In genomic region chr7:32670626-32671025, GRCh38 we compare ENCODE assay signal across 7 cellular contexts.
DNase-seq lines count a peak whose midpoint lies in the region; TF ChIP-seq lines count a peak whose summit lies in the region.
"Not testable (repeated sequence)": the region's sequence is repeated elsewhere in the genome, so short reads cannot be mapped to it uniquely, and the experiment has no call there.

No MANE protein-coding gene starts in this region.

- WGBS in SK-N-SH (ENCODE audit: low lambda C conversion rate) = 81% methylated on average over 7 of the region's 7 CpGs
- WGBS in mesenchymal stem cell = 59% methylated on average over 2 of the region's 7 CpGs

- H3K18ac ChIP-seq in mesenchymal stem cell (ENCODE audit: low read depth in 1 of 2, low read length in 2 of 2) = peak overlapping the region in 1 of 2 experiments; percentile 24

- peak overlapping the region; percentile 51 to 95; a peak in 3 of 4 replicates for H3K27ac ChIP-seq in SK-N-SH (ENCODE audit: low read depth in 2 of 2, low read length in 1 of 2)
- peak overlapping the region; percentile 69 for H3K27ac ChIP-seq in colonic mucosa
- peak overlapping the region; percentile 92 for H3K27ac ChIP-seq in mesenchymal stem cell (ENCODE audit: low read length, poor library complexity, severe bottlenecking)

- H2BK12ac ChIP-seq in mesenchymal stem cell (ENCODE audit: low read length in 2 of 2) = not testable (repeated sequence)

- not testable (repeated sequence) for H2BK120ac ChIP-seq in mesenchymal stem cell (ENCODE audit: low read depth, low read length)

- H4K8ac ChIP-seq in mesenchymal stem cell (ENCODE audit: low read length) = not testable (repeated sequence)

- H3K23ac ChIP-seq in mesenchymal stem cell (ENCODE audit: low read length in 2 of 2) = not testable (repeated sequence)

- TF ChIP-seq CTCF in SK-N-SH (IDR thresholded peaks at IDR 0.05); colonic mucosa (IDR thresholded peaks at IDR 0.05); progenitor cell of endocrine pancreas (IDR thresholded peaks at IDR 0.05; ENCODE audit: unreplicated experiment): not testable (repeated sequence)

- peak overlapping the region; percentile 14 for H3K27ac Mint-ChIP-seq in progenitor cell of endocrine pancreas

- POLR2A ChIA-PET in SK-N-SH (lab: Yijun Ruan, JAX) = not testable (repeated sequence)

- H3K9ac ChIP-seq in SK-N-SH; colonic mucosa (ENCODE audit: low read depth in 2 of 2, low read length in 2 of 2); mesenchymal stem cell (ENCODE audit: low read length): not testable (repeated sequence)

- H3K36me3 Mint-ChIP-seq in progenitor cell of endocrine pancreas (ENCODE audit: insufficient read depth) = peaks cover 17% of the 10 kb centered on the region

- not testable (repeated sequence) for H3K27me3 Mint-ChIP-seq in progenitor cell of endocrine pancreas

- H3K79me2 ChIP-seq in SK-N-SH (ENCODE audit: insufficient read depth) = not testable (repeated sequence)

- not testable (repeated sequence) for H3K4me3 ChIP-seq in SK-N-SH (ENCODE audit: low read depth in 2 of 2, low read length in 1 of 2); colonic mucosa; mesenchymal stem cell (ENCODE audit: insufficient read depth in 1 of 2, low read depth in 1 of 2, low read length in 2 of 2)

- H3K14ac ChIP-seq in mesenchymal stem cell (ENCODE audit: low read length in 2 of 2) = not testable (repeated sequence)

- H3K9me3 ChIP-seq in SK-N-SH; colonic mucosa; mesenchymal stem cell (ENCODE audit: control insufficient read depth, low read length): not testable (repeated sequence)

- H3K4me2 ChIP-seq in SK-N-SH (peak overlapping the region; percentile 60; the same call in 1 of the 2 replicates), mesenchymal stem cell (ENCODE audit: low read length, poor library complexity, severe bottlenecking) (peak overlapping the region; percentile 11)

- not testable (repeated sequence) for H4K20me1 ChIP-seq in SK-N-SH (ENCODE audit: insufficient read depth)

- not testable (repeated sequence) for H3K79me1 ChIP-seq in mesenchymal stem cell (replicated peaks; ENCODE audit: low read length, poor library complexity, severe bottlenecking)

- H3K9me2 ChIP-seq in SK-N-SH = not testable (repeated sequence)

- not testable (repeated sequence) for H3K27me3 ChIP-seq in SK-N-SH (ENCODE audit: insufficient read depth); colonic mucosa; mesenchymal stem cell (ENCODE audit: control insufficient read depth in 1 of 2, insufficient read depth in 1 of 2, low read length in 2 of 2)

- not testable (repeated sequence) for TF ChIP-seq EP300 in SK-N-SH (IDR thresholded peaks at IDR 0.05; ENCODE audit: borderline replicate concordance in 1 of 2, low read depth in 1 of 2, low read length in 1 of 2)

- H2BK5ac ChIP-seq in mesenchymal stem cell (ENCODE audit: low read depth, low read length, poor library complexity, severe bottlenecking) = peak overlapping the region; percentile 14

- H3K4me1 ChIP-seq in SK-N-SH (ENCODE audit: control insufficient read depth in 1 of 2, insufficient read depth in 2 of 2, low read depth in 1 of 2, low read length in 1 of 2) = peaks cover 4 to 16% of the 10 kb centered on the region in 2 experiments; a peak in 2 of 4 replicates
- H3K4me1 ChIP-seq in colonic mucosa; mesenchymal stem cell (ENCODE audit: control insufficient read depth, insufficient read depth, low read depth, low read length): not testable (repeated sequence)

- peak; percentile 73 for DNase-seq in COLO668 (lab: John Stamatoyannopoulos, UW; ENCODE audit: unreplicated experiment)
- peak; percentile 53 for DNase-seq in HK-2 (ENCODE audit: unreplicated experiment)
- peak; percentile 31 for DNase-seq in NCI-H510A (lab: John Stamatoyannopoulos, UW)
- DNase-seq in SK-N-SH; colonic mucosa; progenitor cell of endocrine pancreas (ENCODE audit: low spot score, unreplicated experiment): not testable (repeated sequence)
- DNase-seq in mesenchymal stem cell = peak; percentile 20

- intact Hi-C loops in colonic mucosa (cut with DNase I) = not testable (repeated sequence)

- peak overlapping the region; percentile 28 for H2BK15ac ChIP-seq in mesenchymal stem cell (ENCODE audit: low read depth, poor library complexity, severe bottlenecking)

- not testable (repeated sequence) for TF ChIP-seq RAD21 in SK-N-SH (IDR thresholded peaks at IDR 0.05; ENCODE audit: low read length)

- peaks cover 35% of the 10 kb centered on the region for H3F3A ChIP-seq in SK-N-SH (replicated peaks; ENCODE audit: insufficient read depth)

- not testable (repeated sequence) for H3K4me3 Mint-ChIP-seq in progenitor cell of endocrine pancreas (ENCODE audit: low read depth)

- H2AFZ ChIP-seq in SK-N-SH (ENCODE audit: low read depth); mesenchymal stem cell (ENCODE audit: low read depth, low read length): not testable (repeated sequence)

- H4K91ac ChIP-seq in mesenchymal stem cell (ENCODE audit: low read length) = not testable (repeated sequence)

- peaks cover 0 to 10% of the 10 kb centered on the region in 2 experiments for H3K36me3 ChIP-seq in SK-N-SH (replicated peaks in 1 of 2; ENCODE audit: control insufficient read depth in 1 of 2, insufficient read depth in 2 of 2, low read length in 1 of 2)
- H3K36me3 ChIP-seq in colonic mucosa; mesenchymal stem cell (ENCODE audit: control insufficient read depth in 1 of 2, insufficient read depth in 2 of 2, low read depth in 1 of 2, low read length in 2 of 2): not testable (repeated sequence)

- H3K4me1 Mint-ChIP-seq in progenitor cell of endocrine pancreas (ENCODE audit: low read depth) = not testable (repeated sequence)

- CTCF ChIA-PET in SK-N-SH (lab: Yijun Ruan, JAX) = not testable (repeated sequence)

- H3K9me3 Mint-ChIP-seq in progenitor cell of endocrine pancreas (ENCODE audit: low read depth) = peaks cover 12% of the 10 kb centered on the region

- not testable (repeated sequence) for H3K4ac ChIP-seq in mesenchymal stem cell (ENCODE audit: low read depth in 1 of 2, low read length in 2 of 2)

- H2AK5ac ChIP-seq in mesenchymal stem cell (ENCODE audit: low read length, severe bottlenecking) = not testable (repeated sequence)
